9 cellular contexts compared by ENCODE assay signal in the genomic region with DNA sequence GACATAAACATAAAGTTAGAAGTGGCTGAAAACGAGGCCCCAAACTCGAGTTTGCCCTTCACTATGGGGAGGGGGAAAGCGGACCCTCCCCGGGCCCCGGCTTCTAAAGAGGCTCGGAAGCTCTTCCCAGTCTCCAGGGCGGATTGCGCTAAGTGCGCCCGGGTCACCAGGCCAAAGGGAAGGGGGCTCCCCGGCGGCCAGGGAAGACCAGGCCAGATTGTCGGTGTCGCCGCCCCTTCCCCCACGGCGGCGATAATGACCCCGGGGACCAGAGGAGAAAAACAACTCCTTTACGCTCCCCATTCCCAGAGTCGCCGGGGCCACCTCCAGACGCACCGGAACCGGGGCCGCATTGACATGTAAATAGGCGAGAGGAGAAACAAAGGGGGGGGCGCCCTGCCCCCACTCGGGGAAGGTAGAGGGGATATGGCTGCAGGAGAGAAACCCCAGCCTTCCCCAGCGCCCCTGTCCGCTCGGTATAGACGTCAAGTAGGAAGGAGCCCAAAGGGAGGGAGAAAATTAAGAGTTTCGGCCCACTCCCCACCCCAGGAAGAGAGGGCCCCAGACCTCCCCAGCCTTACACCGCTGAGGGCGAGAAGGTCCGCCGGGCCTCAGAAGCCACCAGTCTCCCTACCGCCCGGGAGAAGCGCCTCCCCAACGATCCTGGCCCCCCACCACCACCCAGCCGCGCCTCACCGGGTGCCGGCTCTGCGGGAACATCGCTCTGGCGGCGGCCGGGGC. TPM values are rescaled to one million over a fixed set of nuclear protein-coding genes. Genes with fewer than 3 reads are reported as not detected.
A peak's percentile ranks its signal among the peaks of the same experiment; 100 is the strongest.
DNase-seq lines count a peak whose midpoint lies in the region; ATAC-seq, FAIRE-seq and TF ChIP-seq lines count a peak whose summit lies in the region.
"Had no signal": no experiment of that assay in that cellular context is flagged by ENCODE, and none has a peak within 500 bp of the region (broad histone marks: within the 10 kb centered on the region; RNA-seq: fewer than 3 reads in every experiment).

No MANE protein-coding gene starts in this region.

- H3K4me2 ChIP-seq in Karpas-422 (ENCODE audit: low read depth, low read length, poor library complexity, severe bottlenecking) = no peak overlapping the region

- H3K27ac Mint-ChIP-seq in CD4-positive, CD25-positive, alpha-beta regulatory T cell = no peak overlapping the region
- peak overlapping the region in 2 of 3 donors; percentile 69 to 89 for H3K27ac Mint-ChIP-seq in IgD-negative memory B cell

- H3K9me3 ChIP-seq in CD4-positive, CD25-positive, alpha-beta regulatory T cell (ENCODE audit: control insufficient read depth in 2 of 2, low read length in 2 of 2) = no peaks in the 10 kb centered on the region
- H3K9me3 ChIP-seq in kidney (ENCODE audit: control insufficient read depth in 1 of 2, low read length in 2 of 2) (no peaks in the 10 kb centered on the region), Karpas-422 (ENCODE audit: low read length) (no peaks in the 10 kb centered on the region)

- no peaks in the 10 kb centered on the region for H3K36me3 ChIP-seq in CD4-positive, CD25-positive, alpha-beta regulatory T cell (ENCODE audit: control insufficient read depth, insufficient read depth, low read length)
- H3K36me3 ChIP-seq in brain microvascular endothelial cell (replicated peaks) = no peaks in the 10 kb centered on the region
- peaks cover 2 to 3% of the 10 kb centered on the region in 2 donors for H3K36me3 ChIP-seq in kidney (ENCODE audit: control insufficient read depth in 1 of 2, insufficient read depth in 2 of 2, low read length in 2 of 2)
- H3K36me3 ChIP-seq in Karpas-422 (ENCODE audit: insufficient read depth, low read length) = no peaks in the 10 kb centered on the region

- peaks cover 9% of the 10 kb centered on the region for H3K27me3 ChIP-seq in CD4-positive, CD25-positive, alpha-beta regulatory T cell (ENCODE audit: control insufficient read depth, insufficient read depth, low read length)
- H3K27me3 ChIP-seq in brain microvascular endothelial cell (replicated peaks) (peaks cover 3% of the 10 kb centered on the region), Karpas-422 (ENCODE audit: low read length) (no peaks in the 10 kb centered on the region)

- peaks cover 18% of the 10 kb centered on the region for H3K27me3 Mint-ChIP-seq in CD4-positive, CD25-positive, alpha-beta regulatory T cell
- peaks cover 8% of the 10 kb centered on the region for H3K27me3 Mint-ChIP-seq in IgD-negative memory B cell

- TF ChIP-seq CTCF in brain microvascular endothelial cell (IDR thresholded peaks at IDR 0.05; ENCODE audit: low read depth, low read length, missing control alignments) (no peak), kidney (IDR thresholded peaks at IDR 0.05; ENCODE audit: borderline replicate concordance, extremely low read depth, insufficient read depth) (no peak)

- peaks cover 6% of the 10 kb centered on the region for H3K4me1 ChIP-seq in CD4-positive, CD25-positive, alpha-beta regulatory T cell (ENCODE audit: control insufficient read depth, insufficient read depth, low read length, poor library complexity, severe bottlenecking)
- H3K4me1 ChIP-seq in kidney (ENCODE audit: control insufficient read depth in 1 of 2, insufficient read depth in 1 of 2, low read depth in 1 of 2, low read length in 2 of 2) = peaks cover 8 to 10% of the 10 kb centered on the region in 2 donors
- H3K4me1 ChIP-seq in Karpas-422 (ENCODE audit: low read length) = no peaks in the 10 kb centered on the region

- peaks cover 0 to 13% (median 4%) of the 10 kb centered on the region in 4 donors for H3K4me1 Mint-ChIP-seq in CD4-positive, CD25-positive, alpha-beta regulatory T cell
- peaks cover under 1 to 11% (median 6%) of the 10 kb centered on the region in 3 donors for H3K4me1 Mint-ChIP-seq in IgD-negative memory B cell

- H4K20me1 ChIP-seq in Karpas-422 (ENCODE audit: insufficient read depth, low read depth, low read length) = no peaks in the 10 kb centered on the region

- in situ Hi-C loops in brain microvascular endothelial cell (cut with HindIII; ENCODE audit: low pct_ligation_motif_present, low sequenced_read_pairs) = no loop called here

- intact Hi-C loops in kidney (cut with DNase I) = no loop called here

- H3K4me3 ChIP-seq in CD4-positive, CD25-positive, alpha-beta regulatory T cell (ENCODE audit: low read depth, low read length) = no peak overlapping the region
- H3K4me3 ChIP-seq in brain microvascular endothelial cell (ENCODE audit: low read depth, low read length) (peak overlapping the region; percentile 79), kidney (ENCODE audit: low read length in 2 of 2) (peak overlapping the region; percentile 66 to 78), Karpas-422 (ENCODE audit: low read length) (no peak overlapping the region)
- H3K4me3 ChIP-seq: K562 had no signal

- H2AFZ ChIP-seq in Karpas-422 (ENCODE audit: low read length) = no peak overlapping the region

- peaks cover 0 to 4% (median 0%) of the 10 kb centered on the region in 7 donors for H3K9me3 Mint-ChIP-seq in CD4-positive, CD25-positive, alpha-beta regulatory T cell
- H3K9me3 Mint-ChIP-seq in IgD-negative memory B cell = no peaks in the 10 kb centered on the region

- peak overlapping the region in 3 of 4 donors; percentile 64 to 73 (median 69) for H3K4me3 Mint-ChIP-seq in CD4-positive, CD25-positive, alpha-beta regulatory T cell
- no peak overlapping the region for H3K4me3 Mint-ChIP-seq in IgD-negative memory B cell

- no peaks in the 10 kb centered on the region for H3K79me2 ChIP-seq in Karpas-422 (ENCODE audit: low read length)

- H3K9ac ChIP-seq in kidney (ENCODE audit: low read length in 2 of 2) (peak overlapping the region; percentile 70 to 74), Karpas-422 (ENCODE audit: low read length) (no peak overlapping the region)

- H3K27ac ChIP-seq in CD4-positive, CD25-positive, alpha-beta regulatory T cell (ENCODE audit: insufficient read depth, low read length, poor library complexity, severe bottlenecking) = no peak overlapping the region
- H3K27ac ChIP-seq in brain microvascular endothelial cell (peak overlapping the region; percentile 73), kidney (ENCODE audit: low read depth in 2 of 2, low read length in 2 of 2) (peak overlapping the region; percentile 73), Karpas-422 (ENCODE audit: low read length) (no peak overlapping the region)

- DNase-seq in CD4-positive, CD25-positive, alpha-beta regulatory T cell = no peak
- no peak for DNase-seq in brain microvascular endothelial cell
- DNase-seq in kidney = peak; percentile 88
- DNase-seq in stimulated activated naive CD8-positive, alpha-beta T cell treated with anti-CD3 and anti-CD28 coated beads, Interleukin-15, Interleukin-2, amounts not matched to agents 100 U/mL and 50 U/mL, for 24 hours = peak; percentile 16
- DNase-seq in Karpas-422 = no peak
- DNase-seq in activated CD4-positive, alpha-beta T cell treated with anti-CD3 and anti-CD28 coated beads, Interleukin-2, amount 50 U/mL, for 1 hour = no peak
- DNase-seq in activated effector memory CD4-positive, alpha-beta T cell treated with Interleukin-2 at 50 U/mL for 16 hours = no peak

- no peak for FAIRE-seq in kidney (lab: Jason Lieb, UNC)
- FAIRE-seq: K562 had no signal

- H3K9me2 ChIP-seq in Karpas-422 (replicated peaks; ENCODE audit: insufficient read depth, low read length) = no peaks in the 10 kb centered on the region

- ATAC-seq in CD4-positive, CD25-positive, alpha-beta regulatory T cell (ENCODE audit: low read depth in 2 of 2) = no peak
- ATAC-seq in stimulated activated naive CD8-positive, alpha-beta T cell treated with anti-CD3 and anti-CD28 coated beads, Interleukin-15, Interleukin-2, amounts not matched to agents 100 U/mL and 50 U/mL, for 24 hours = no peak
- ATAC-seq: K562 had no signal

- H3K36me3 Mint-ChIP-seq in CD4-positive, CD25-positive, alpha-beta regulatory T cell = no peaks in the 10 kb centered on the region
- H3K36me3 Mint-ChIP-seq in IgD-negative memory B cell = no peaks in the 10 kb centered on the region

RNA-seq across cellular contexts. Expression of gene TLE1, which starts 1.7 kb away (rescaled TPM):
- 0.74 TPM for total RNA-seq in CD4-positive, CD25-positive, alpha-beta regulatory T cell
- polyA plus RNA-seq in CD4-positive, CD25-positive, alpha-beta regulatory T cell = 1 to 10 TPM in 1 of 4 donors, under 1 TPM in 2, not detected in 1; 0.03 to 5.5 (median 0.11) TPM
- polyA plus RNA-seq in IgD-negative memory B cell = 115 TPM
- 52.5 TPM for total RNA-seq in kidney
- 10.8 TPM for polyA plus RNA-seq in kidney (ENCODE audit: insufficient read depth, low read depth, low replicate concordance)
- total RNA-seq in Karpas-422 (2014; rRNA removed; shearing (Covaris generic); ENCODE audit: low replicate concordance) = not detected in 2 replicates
- polyA plus RNA-seq: K562 had no signal

Comparison
In these comparisons a context has a peak if more than half of its experiments do, and no peak if none do; other contexts are left out.
1. DNase-seq: peak in kidney (single experiment) and stimulated activated naive CD8-positive, alpha-beta T cell treated with anti-CD3 and anti-CD28 coated beads, Interleukin-15, Interleukin-2, amounts not matched to agents 100 U/mL and 50 U/mL, for 24 hours (single experiment); none in CD4-positive, CD25-positive, alpha-beta regulatory T cell (0 of 3), brain microvascular endothelial cell (single experiment), Karpas-422 (single experiment), activated CD4-positive, alpha-beta T cell treated with anti-CD3 and anti-CD28 coated beads, Interleukin-2, amount 50 U/mL, for 1 hour (single experiment) and activated effector memory CD4-positive, alpha-beta T cell treated with Interleukin-2 at 50 U/mL for 16 hours (single experiment).
2. H3K27ac ChIP-seq: peak in brain microvascular endothelial cell (single experiment) and kidney (2 of 2); none in CD4-positive, CD25-positive, alpha-beta regulatory T cell (single experiment) and Karpas-422 (single experiment).
3. H3K4me3 ChIP-seq: peak in brain microvascular endothelial cell (single experiment) and kidney (2 of 2); none in CD4-positive, CD25-positive, alpha-beta regulatory T cell (single experiment) and Karpas-422 (single experiment).
4. H3K27ac Mint-ChIP-seq: peak in IgD-negative memory B cell (2 of 3); none in CD4-positive, CD25-positive, alpha-beta regulatory T cell (0 of 3).
5. H3K4me3 Mint-ChIP-seq: peak in CD4-positive, CD25-positive, alpha-beta regulatory T cell (3 of 4); none in IgD-negative memory B cell (0 of 4).
6. RNA of gene TLE1, which starts 1.7 kb away (total RNA-seq): 52.5 TPM in kidney (single experiment); 0.74 TPM in CD4-positive, CD25-positive, alpha-beta regulatory T cell (single experiment) and not detected in Karpas-422; every median in the first group is over 10 times any median in the second.